17 cellular contexts compared by ENCODE assay signal in genomic region chr1:92755541-92756351, GRCh38. TPM values are rescaled to one million over a fixed set of nuclear protein-coding genes. Genes with fewer than 3 reads are reported as not detected.
DNase-seq lines count a peak whose midpoint lies in the region; ATAC-seq and TF ChIP-seq lines count a peak whose summit lies in the region.
"Had no signal": no experiment of that assay in that cellular context is flagged by ENCODE, and none has a peak within 500 bp of the region (broad histone marks: within the 10 kb centered on the region; RNA-seq: fewer than 3 reads in every experiment).

No MANE protein-coding gene starts in this region.

- H3K4me3 Mint-ChIP-seq in Caco-2 (ENCODE audit: unreplicated experiment): no peak overlapping the region
- H3K4me3 Mint-ChIP-seq: CD4-positive, alpha-beta T cell; memory B cell; stimulated activated naive B cell treated with anti-CD40 and anti-IgM and Interleukin-4, amounts not matched to agents 10 μg/mL and 1 μg/mL and 100 μg/mL, for 72 hours had no signal

- 73% methylated on average over 16 of the region's 17 CpGs for WGBS in suprapubic skin

- H3K27ac ChIP-seq in suprapubic skin: peak overlapping the region; percentile 59
- H3K27ac ChIP-seq: PC-9 had no signal

- DNase-seq in amygdala (lab: John Stamatoyannopoulos, UW) (peak in 46 of 56 donors; percentile 9 to 86 (median 44)), head of caudate nucleus (peak; percentile 40 to 91 (median 76)), mucosa of gallbladder (ENCODE audit: low spot score) (peak; percentile 16), suprapubic skin (ENCODE audit: low spot score in 2 of 2) (peak in 1 of 2 donors; percentile 77), NCI-H1436 (lab: John Stamatoyannopoulos, UW) (no peak), Caco-2 (no peak)
- DNase-seq: CD4-positive, alpha-beta T cell; effector memory CD4-positive, alpha-beta T cell; GF-D8; NCI-H1092 treated with DMSO at 0.1 percent for 48 hours; NCI-H526; stimulated activated CD4-positive, alpha-beta T cell treated with anti-CD3 and anti-CD28 coated beads, Interleukin-4, amount 100 ng/mL, for 4 hours; stimulated activated naive B cell treated with anti-CD40 and anti-IgM and Interleukin-4, amounts not matched to agents 10 μg/mL and 1 μg/mL and 100 μg/mL, for 72 hours had no signal

- TF ChIP-seq CTCF in suprapubic skin (IDR thresholded peaks at IDR 0.05) (no peak), Caco-2 (IDR thresholded peaks at IDR 0.05; ENCODE audit: insufficient read depth in 1 of 2, low read depth in 1 of 2, low read length in 1 of 2, severe bottlenecking in 1 of 2, unreplicated experiment in 1 of 2) (no peak)

- TF ChIP-seq EP300 in suprapubic skin (IDR thresholded peaks at IDR 0.05): no peak

- BruUV-seq in Caco-2 (replicated peaks; lab: Mats Ljungman, UMichigan): no TSS peak

- intact Hi-C loops in head of caudate nucleus (cut with DNase I): loop anchor here (10.0 kb wide), 1 partner anchor 79 kb away; the partner anchor contains the start of gene RPL5
- intact Hi-C loops in Caco-2 (cut with micrococcal nuclease; ENCODE audit: unreplicated experiment): no loop called here

- no peak for TF ChIP-seq POLR2A in suprapubic skin (IDR thresholded peaks at IDR 0.05)

- CTCF ChIA-PET in Caco-2 (lab: Charles Lee): no interaction called here

- H3K9me3 Mint-ChIP-seq in Caco-2 (ENCODE audit: unreplicated experiment): no peaks in the 10 kb centered on the region
- H3K9me3 Mint-ChIP-seq: CD4-positive, alpha-beta T cell; memory B cell; stimulated activated naive B cell treated with anti-CD40 and anti-IgM and Interleukin-4, amounts not matched to agents 10 μg/mL and 1 μg/mL and 100 μg/mL, for 72 hours had no signal

- no peaks in the 10 kb centered on the region for H3K9me3 ChIP-seq in suprapubic skin
- no peaks in the 10 kb centered on the region for H3K9me3 ChIP-seq in Caco-2

- ATAC-seq in HG03135 (IDR thresholded peaks at IDR 0.05; ENCODE audit: unreplicated experiment) (no peak), GM19463 (IDR thresholded peaks at IDR 0.05; ENCODE audit: unreplicated experiment) (no peak)
- ATAC-seq: stimulated activated naive B cell treated with anti-CD40 and anti-IgM and Interleukin-4, amounts not matched to agents 10 μg/mL and 1 μg/mL and 100 μg/mL, for 72 hours had no signal

- peaks cover 20% of the 10 kb centered on the region for H3K4me1 Mint-ChIP-seq in Caco-2 (ENCODE audit: low read depth, unreplicated experiment)

- H3K4me1 ChIP-seq in suprapubic skin: no peaks in the 10 kb centered on the region
- H3K4me1 ChIP-seq in Caco-2: peaks cover 7% of the 10 kb centered on the region; the same call in 1 of the 2 replicates

- no peaks in the 10 kb centered on the region for H3K36me3 Mint-ChIP-seq in Caco-2 (ENCODE audit: insufficient read depth, unreplicated experiment)

- no peaks in the 10 kb centered on the region for H3K27me3 Mint-ChIP-seq in Caco-2 (ENCODE audit: insufficient read depth, unreplicated experiment)
- H3K27me3 Mint-ChIP-seq: memory B cell; stimulated activated naive B cell treated with anti-CD40 and anti-IgM and Interleukin-4, amounts not matched to agents 10 μg/mL and 1 μg/mL and 100 μg/mL, for 72 hours had no signal

- H3K36me3 ChIP-seq in suprapubic skin (no peaks in the 10 kb centered on the region), Caco-2 (ENCODE audit: control insufficient read depth, insufficient read depth, low read length) (no peaks in the 10 kb centered on the region)

- H3K27ac Mint-ChIP-seq in Caco-2 (ENCODE audit: unreplicated experiment): no peak overlapping the region
- H3K27ac Mint-ChIP-seq: CD4-positive, alpha-beta T cell; memory B cell; stimulated activated naive B cell treated with anti-CD40 and anti-IgM and Interleukin-4, amounts not matched to agents 10 μg/mL and 1 μg/mL and 100 μg/mL, for 72 hours had no signal

- no peak overlapping the region for H3K4me3 ChIP-seq in suprapubic skin
- H3K4me3 ChIP-seq in Caco-2 (ENCODE audit: low read depth, low read length): no peak overlapping the region
- H3K4me3 ChIP-seq: PC-9 had no signal

- H3K27me3 ChIP-seq in suprapubic skin: no peaks in the 10 kb centered on the region
- no peaks in the 10 kb centered on the region for H3K27me3 ChIP-seq in Caco-2 (replicated peaks; ENCODE audit: control insufficient read depth, insufficient read depth, low read length)

- POLR2A ChIA-PET in Caco-2 (lab: Charles Lee): interaction anchor here (0.6 kb wide), 1 partner anchor 28 kb away, joined by 7 read pairs; no protein-coding TSS in a partner anchor

RNA-seq across cellular contexts. Expression of gene EVI5, which starts 29.2 kb away (rescaled TPM):
- 39.2 TPM for total RNA-seq in mucosa of gallbladder
- total RNA-seq in suprapubic skin: 10 to 100 TPM; 13.6 to 21.6 (median 14.8) TPM
- total RNA-seq in Caco-2 (2022): 31.2 and 32.8 TPM in 2 replicates

Comparison
In these comparisons a context has a peak if more than half of its experiments do, and no peak if none do; other contexts are left out.
1. DNase-seq: peak in amygdala (46 of 56), head of caudate nucleus (42 of 42) and mucosa of gallbladder (single experiment); none in NCI-H1436 (single experiment) and Caco-2 (0 of 2).